ENCODE assay signal across 9 cellular contexts in the genomic region with DNA sequence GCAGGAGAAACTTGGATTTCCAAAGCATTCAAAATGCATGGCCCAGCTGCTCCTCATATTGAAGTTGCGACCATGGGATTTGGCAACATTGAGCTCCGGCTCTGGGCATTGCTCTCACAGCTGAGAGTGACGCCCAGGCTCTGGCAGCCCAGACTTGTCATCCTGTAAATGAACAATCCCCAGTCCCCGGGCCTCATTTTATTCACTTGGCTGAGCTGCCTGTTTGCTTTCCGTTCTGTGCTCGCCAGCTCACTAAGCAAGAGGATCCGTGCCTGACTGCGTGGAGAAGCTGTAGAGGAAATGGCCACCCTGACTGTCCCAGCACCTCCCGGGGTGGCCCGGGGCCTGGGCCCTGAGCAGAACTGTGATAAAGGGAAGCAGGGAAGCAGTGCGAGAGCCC.
A peak's percentile ranks its signal among the peaks of the same experiment; 100 is the strongest.
DNase-seq lines count a peak whose midpoint lies in the region; ATAC-seq and TF ChIP-seq lines count a peak whose summit lies in the region.
"Had no signal": no experiment of that assay in that cellular context is flagged by ENCODE, and none has a peak within 500 bp of the region (broad histone marks: within the 10 kb centered on the region; RNA-seq: fewer than 3 reads in every experiment).

No MANE protein-coding gene starts in this region.

- peaks cover 35% of the 10 kb centered on the region for H3K27me3 Mint-ChIP-seq in WTC11 (ENCODE audit: low read depth)
- peaks cover 33% of the 10 kb centered on the region for H3K27me3 Mint-ChIP-seq in nephron progenitor cell (ENCODE audit: low read depth, poor library complexity)

- no peak for TF ChIP-seq CTCF in AG09319 (IDR thresholded peaks at IDR 0.05; ENCODE audit: low read depth, low read length)
- TF ChIP-seq CTCF in WTC11 (IDR thresholded peaks at IDR 0.05), result no peak
- no peak for TF ChIP-seq CTCF in nephron progenitor cell (IDR thresholded peaks at IDR 0.05)
- TF ChIP-seq CTCF in GM13977 (IDR thresholded peaks at IDR 0.05; ENCODE audit: extremely low read depth, insufficient read depth, missing control alignments), result no peak

- in situ Hi-C loops in GM13977 (cut with MboI; ENCODE audit: low pct_unique_long_range_greater_than_20kb, low sequenced_read_pairs, unreplicated experiment), result no loop called here

- H3K27ac Mint-ChIP-seq in WTC11, result no peak overlapping the region
- no peak overlapping the region for H3K27ac Mint-ChIP-seq in nephron progenitor cell

- H3K9me3 Mint-ChIP-seq in WTC11 (no peaks in the 10 kb centered on the region), nephron progenitor cell (peaks cover 6% of the 10 kb centered on the region)

- no peaks in the 10 kb centered on the region for H3K36me3 Mint-ChIP-seq in WTC11
- H3K36me3 Mint-ChIP-seq in nephron progenitor cell (ENCODE audit: low read depth), result no peaks in the 10 kb centered on the region

- H3K4me1 Mint-ChIP-seq in WTC11 (peaks cover 30% of the 10 kb centered on the region), nephron progenitor cell (peaks cover 32% of the 10 kb centered on the region)

- DNase-seq in AG09319 (ENCODE audit: extremely low read depth, low read depth), result peak; percentile 5
- peak; percentile 26 for DNase-seq in WTC11 (ENCODE audit: low spot score)
- DNase-seq in glomerular visceral epithelial cell (ENCODE audit: extremely low spot score), result peak; percentile 83
- peak; percentile 20 for DNase-seq in nephron progenitor cell
- DNase-seq in AML-193 (lab: John Stamatoyannopoulos, UW), result no peak
- DNase-seq in GM13977 (ENCODE audit: low spot score), result no peak
- no peak for DNase-seq in activated CD4-positive, CD25-positive, alpha-beta regulatory T cell treated with anti-CD3 and anti-CD28 coated beads, Interleukin-2, amount 50 U/mL, for 72 hours
- DNase-seq: activated T-cell treated with anti-CD3 and anti-CD28 coated beads for 4 hours had no signal

- CTCF ChIA-PET in WTC11 (lab: Charles Lee), result interaction anchor here (0.8 to 3.1 kb wide), 15 partner anchors 16 to 1147 kb away, joined by 3 to 31 read pairs (median 4); no protein-coding TSS in a partner anchor

- POLR2A ChIA-PET in WTC11 (lab: Charles Lee), result no interaction called here

- H3K4me3 Mint-ChIP-seq in WTC11 (peak overlapping the region; percentile 5; the same call in 1 of the 2 replicates), nephron progenitor cell (no peak overlapping the region)

- ATAC-seq in WTC11 (peak; percentile 40), HG02759 (IDR thresholded peaks at IDR 0.05; ENCODE audit: unreplicated experiment) (no peak)

TF ChIP-seq in WTC11, 78 proteins besides CTCF, POLR2A, EP300 and RAD21:
- TF ChIP-seq HMGA2 (CRISPR knock-in tag; IDR thresholded peaks at IDR 0.05) (no peak), ZNF232 (CRISPR knock-in tag; IDR thresholded peaks at IDR 0.05) (no peak), ATF3 (CRISPR knock-in tag; conservative IDR thresholded peaks at IDR 0.05) (no peak)
- TF ChIP-seq, protein P1, sequence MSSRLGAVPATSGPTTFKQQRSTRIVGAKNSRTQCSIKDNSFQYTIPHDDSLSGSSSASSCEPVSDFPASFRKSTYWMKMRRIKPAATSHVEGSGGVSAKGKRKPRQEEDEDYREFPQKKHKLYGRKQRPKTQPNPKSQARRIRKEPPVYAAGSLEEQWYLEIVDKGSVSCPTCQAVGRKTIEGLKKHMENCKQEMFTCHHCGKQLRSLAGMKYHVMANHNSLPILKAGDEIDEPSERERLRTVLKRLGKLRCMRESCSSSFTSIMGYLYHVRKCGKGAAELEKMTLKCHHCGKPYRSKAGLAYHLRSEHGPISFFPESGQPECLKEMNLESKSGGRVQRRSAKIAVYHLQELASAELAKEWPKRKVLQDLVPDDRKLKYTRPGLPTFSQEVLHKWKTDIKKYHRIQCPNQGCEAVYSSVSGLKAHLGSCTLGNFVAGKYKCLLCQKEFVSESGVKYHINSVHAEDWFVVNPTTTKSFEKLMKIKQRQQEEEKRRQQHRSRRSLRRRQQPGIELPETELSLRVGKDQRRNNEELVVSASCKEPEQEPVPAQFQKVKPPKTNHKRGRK (CRISPR knock-in tag; IDR thresholded peaks at IDR 0.05; ENCODE audit: borderline replicate concordance), result no peak

Comparison
In these comparisons a context has a peak if more than half of its experiments do, and no peak if none do; other contexts are left out.
1. DNase-seq: peak in AG09319 (single experiment), WTC11 (single experiment), glomerular visceral epithelial cell (single experiment) and nephron progenitor cell (single experiment); none in AML-193 (0 of 2), GM13977 (single experiment) and activated CD4-positive, CD25-positive, alpha-beta regulatory T cell treated with anti-CD3 and anti-CD28 coated beads, Interleukin-2, amount 50 U/mL, for 72 hours (single experiment).